ENCODE assay signal across 3 cellular contexts in genomic region chr6:43410776-43411175, GRCh38. TPM values are rescaled to one million over a fixed set of nuclear protein-coding genes. Genes with fewer than 3 reads are reported as not detected.
"Had no signal": no experiment of that assay in that cellular context is flagged by ENCODE, and none has a peak within 500 bp of the region (broad histone marks: within the 10 kb centered on the region; RNA-seq: fewer than 3 reads in every experiment).

No MANE protein-coding gene starts in this region.

RNA-seq across cellular contexts. Expression of gene DLK2, which starts 44.6 kb away (rescaled TPM):
- total RNA-seq: natural killer cell, osteoblast, sigmoid colon had no signal
